ENCODE assay signal across 25 cellular contexts in the genomic region with DNA sequence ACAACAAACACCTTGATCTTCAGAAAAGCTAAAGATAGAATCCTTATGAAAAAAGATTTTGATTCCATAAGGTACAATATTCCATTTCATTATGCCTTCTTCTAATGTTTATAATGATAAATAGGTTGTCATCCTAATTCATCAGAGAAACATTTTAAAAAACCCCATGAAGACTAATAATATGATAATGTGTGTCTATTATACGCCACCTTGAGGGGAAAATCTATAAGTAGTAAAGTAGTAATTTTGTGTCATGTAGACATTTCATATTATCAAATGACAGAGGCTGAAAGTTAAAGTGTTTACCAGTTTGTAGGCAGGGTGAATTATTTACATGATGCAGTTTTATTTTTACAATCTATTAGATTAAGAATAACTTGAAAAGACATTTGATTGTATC.
"Had no signal": no experiment of that assay in that cellular context is flagged by ENCODE, and none has a peak within 500 bp of the region (broad histone marks: within the 10 kb centered on the region; RNA-seq: fewer than 3 reads in every experiment).

No MANE protein-coding gene starts in this region.

- FAIRE-seq: frontal cortex had no signal

- H3K36me3 Mint-ChIP-seq: activated naive CD4-positive, alpha-beta T cell treated with anti-CD3 and anti-CD28 coated beads, Interleukin-2, amount 50 U/mL, for 24 hours; brain; mesothelial cell of epicardium; naive thymus-derived CD8-positive, alpha-beta T cell had no signal

- H3K4me3 Mint-ChIP-seq: activated CD4-positive, alpha-beta T cell treated with anti-CD3 and anti-CD28 coated beads, Interleukin-2, amount 10 ng/mL, durations not matched to agents 7 days and 5 days; activated CD8-positive, alpha-beta T cell treated with anti-CD3 and anti-CD28 coated beads, Interleukin-2, amount 10 ng/mL, durations not matched to agents 7 days and 5 days; activated naive CD4-positive, alpha-beta T cell treated with anti-CD3 and anti-CD28 coated beads, Interleukin-2, amount 50 U/mL, for 24 hours; brain; dendritic cell treated with granulocyte-macrophage colony-stimulating factor and Interleukin-4, amounts not matched to agents 40 ng/mL and 50 ng/mL, for 4 days; mesothelial cell of epicardium; naive thymus-derived CD8-positive, alpha-beta T cell had no signal

- H3K27me3 ChIP-seq: ovary, spleen, upper lobe of left lung had no signal

- H3K9me3 ChIP-seq: ovary, prostate gland, spleen, thoracic aorta, upper lobe of left lung had no signal

- H3K27me3 Mint-ChIP-seq: activated CD4-positive, alpha-beta T cell treated with anti-CD3 and anti-CD28 coated beads, Interleukin-2, amount 10 ng/mL, durations not matched to agents 7 days and 5 days; activated naive CD4-positive, alpha-beta T cell treated with anti-CD3 and anti-CD28 coated beads, Interleukin-2, amount 50 U/mL, for 24 hours; dendritic cell treated with granulocyte-macrophage colony-stimulating factor and Interleukin-4, amounts not matched to agents 40 ng/mL and 50 ng/mL, for 4 days; naive thymus-derived CD8-positive, alpha-beta T cell had no signal

- H3K4me3 ChIP-seq: ovary, prostate gland, spleen, thoracic aorta, upper lobe of left lung had no signal

- ATAC-seq: activated CD4-positive, CD25-positive, alpha-beta regulatory T cell treated with anti-CD3 and anti-CD28 coated beads, Interleukin-2, amount 50 U/mL, for 24 hours; activated CD8-positive, alpha-beta T cell treated with anti-CD3 and anti-CD28 coated beads, Interleukin-2, amount 10 ng/mL, durations not matched to agents 7 days and 5 days; esophagus mucosa; left ventricle myocardium superior; naive thymus-derived CD8-positive, alpha-beta T cell had no signal

- DNase-seq: activated CD4-positive, alpha-beta T cell treated with anti-CD3 and anti-CD28 coated beads, Interleukin-2, amount 10 ng/mL, durations not matched to agents 7 days and 5 days; activated CD8-positive, alpha-beta T cell treated with anti-CD3 and anti-CD28 coated beads, Interleukin-2, amount 10 ng/mL, durations not matched to agents 7 days and 5 days; activated gamma-delta T cell treated with Interleukin-2 at 50 U/mL for 16 hours; activated T-cell treated with anti-CD3 and anti-CD28 coated beads, Interleukin-2, amount 50 U/mL, for 1 hour; aorta; effector memory CD4-positive, alpha-beta T cell; hippocampal formation; left ventricle myocardium superior; mammary epithelial cell; naive thymus-derived CD8-positive, alpha-beta T cell; ovary; spleen; stimulated activated CD4-positive, alpha-beta T cell treated with anti-CD3 and anti-CD28 coated beads, Interleukin-4, amount 100 ng/mL, for 1 hour; stimulated activated naive CD4-positive, alpha-beta T cell; T-helper 2 cell; upper lobe of left lung had no signal

- H3K27ac Mint-ChIP-seq: activated CD4-positive, alpha-beta T cell treated with anti-CD3 and anti-CD28 coated beads, Interleukin-2, amount 10 ng/mL, durations not matched to agents 7 days and 5 days; activated CD8-positive, alpha-beta T cell treated with anti-CD3 and anti-CD28 coated beads, Interleukin-2, amount 10 ng/mL, durations not matched to agents 7 days and 5 days; activated naive CD4-positive, alpha-beta T cell treated with anti-CD3 and anti-CD28 coated beads, Interleukin-2, amount 50 U/mL, for 24 hours; dendritic cell treated with granulocyte-macrophage colony-stimulating factor and Interleukin-4, amounts not matched to agents 40 ng/mL and 50 ng/mL, for 4 days; mesothelial cell of epicardium; naive thymus-derived CD8-positive, alpha-beta T cell had no signal

- H3K4me1 ChIP-seq: prostate gland, spleen, upper lobe of left lung had no signal

- H3K36me3 ChIP-seq: ovary, prostate gland, spleen, thoracic aorta, upper lobe of left lung had no signal

- H3K27ac ChIP-seq: ovary, prostate gland, spleen, thoracic aorta, upper lobe of left lung had no signal

- H3K9me3 Mint-ChIP-seq: activated CD4-positive, alpha-beta T cell treated with anti-CD3 and anti-CD28 coated beads, Interleukin-2, amount 10 ng/mL, durations not matched to agents 7 days and 5 days; brain; dendritic cell treated with granulocyte-macrophage colony-stimulating factor and Interleukin-4, amounts not matched to agents 40 ng/mL and 50 ng/mL, for 4 days; mesothelial cell of epicardium had no signal

- H3K4me1 Mint-ChIP-seq: activated CD4-positive, alpha-beta T cell treated with anti-CD3 and anti-CD28 coated beads, Interleukin-2, amount 10 ng/mL, durations not matched to agents 7 days and 5 days; activated naive CD4-positive, alpha-beta T cell treated with anti-CD3 and anti-CD28 coated beads, Interleukin-2, amount 50 U/mL, for 24 hours; naive thymus-derived CD8-positive, alpha-beta T cell had no signal
